Comparison of ENCODE assay signal across 8 cellular contexts in the genomic region with DNA sequence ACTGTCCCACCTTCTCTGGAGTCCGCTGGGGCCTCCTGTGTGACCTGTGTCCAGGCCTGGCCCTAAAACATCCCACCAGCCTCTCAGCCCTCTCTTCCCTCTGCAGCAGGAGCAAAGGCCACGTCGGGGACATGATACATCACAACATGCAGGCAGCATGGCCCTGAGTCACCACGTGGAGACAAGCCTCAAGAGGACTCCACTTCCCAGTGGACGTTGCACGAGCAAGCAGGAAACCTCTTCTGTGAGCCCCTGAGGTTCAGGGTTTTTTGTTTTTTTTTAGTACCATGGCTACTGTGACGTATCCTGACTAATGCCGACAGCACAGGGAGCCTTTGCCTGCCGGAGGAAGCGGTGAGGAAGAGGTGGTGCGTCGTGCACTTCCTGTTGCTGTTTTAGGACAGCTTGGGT.
DNase-seq lines count a peak whose midpoint lies in the region; ATAC-seq, FAIRE-seq and TF ChIP-seq lines count a peak whose summit lies in the region.

No MANE protein-coding gene starts in this region.

- no peak for FAIRE-seq in H54 (lab: Jason Lieb, UNC)

- peaks cover 7% of the 10 kb centered on the region for H3K9me3 Mint-ChIP-seq in activated CD4-positive, alpha-beta T cell treated with anti-CD3 and anti-CD28 coated beads for 36 hours (ENCODE audit: low read depth)

- no peak for TF ChIP-seq POLR2A in H54 (IDR thresholded peaks at IDR 0.05; ENCODE audit: low read depth, low read length)

- peak overlapping the region; percentile 92 for H3K27ac Mint-ChIP-seq in activated CD4-positive, alpha-beta T cell treated with anti-CD3 and anti-CD28 coated beads for 36 hours

- DNase-seq in H54 (ENCODE audit: insufficient read length, low spot score) (peak; percentile 57), DMS79 treated with DMSO at 0.1 percent for 48 hours (lab: John Stamatoyannopoulos, UW) (no peak), DMS 273 treated with DMSO at 0.1 percent for 48 hours (lab: John Stamatoyannopoulos, UW) (no peak)
- peak; percentile 77 for DNase-seq in activated CD4-positive, alpha-beta T cell treated with anti-CD3 and anti-CD28 coated beads for 36 hours
- DNase-seq in effector CD4-positive, alpha-beta T cell, result peak; percentile 63
- DNase-seq in stimulated activated CD4-positive, alpha-beta T cell treated with anti-CD3 and anti-CD28 coated beads, Interleukin-4, amount 100 ng/mL, for 1 hour, result peak; percentile 56

- intact Hi-C loops in activated CD4-positive, alpha-beta T cell treated with anti-CD3 and anti-CD28 coated beads for 36 hours (cut with DNase I, micrococcal nuclease), result loop anchor here (1.0 kb wide), 1 partner anchor 12 kb away; no protein-coding TSS in a partner anchor

- POLR2A ChIA-PET in activated CD4-positive, alpha-beta T cell treated with anti-CD3 and anti-CD28 coated beads for 36 hours (lab: Charles Lee), result no interaction called here

- H3K4me3 Mint-ChIP-seq in activated CD4-positive, alpha-beta T cell treated with anti-CD3 and anti-CD28 coated beads for 36 hours, result peak overlapping the region; percentile 67

- peaks cover 31% of the 10 kb centered on the region for H3K4me1 Mint-ChIP-seq in activated CD4-positive, alpha-beta T cell treated with anti-CD3 and anti-CD28 coated beads for 36 hours

- peaks cover 3% of the 10 kb centered on the region for H3K27me3 Mint-ChIP-seq in activated CD4-positive, alpha-beta T cell treated with anti-CD3 and anti-CD28 coated beads for 36 hours

- ATAC-seq in activated CD4-positive, alpha-beta T cell treated with anti-CD3 and anti-CD28 coated beads for 36 hours, result peak; percentile 95
- no peak for ATAC-seq in GM18907 (IDR thresholded peaks at IDR 0.05; ENCODE audit: unreplicated experiment)
- no peak for ATAC-seq in HG03469 (IDR thresholded peaks at IDR 0.05; ENCODE audit: unreplicated experiment)

- CTCF ChIA-PET in activated CD4-positive, alpha-beta T cell treated with anti-CD3 and anti-CD28 coated beads for 36 hours (lab: Charles Lee), result interaction anchor here (1.0 to 1.9 kb wide), 2 partner anchors 28 to 70 kb away, joined by 3 to 4 read pairs; no protein-coding TSS in a partner anchor

- H3K36me3 Mint-ChIP-seq in activated CD4-positive, alpha-beta T cell treated with anti-CD3 and anti-CD28 coated beads for 36 hours (ENCODE audit: low read depth), result peaks cover 2% of the 10 kb centered on the region

Comparison
In these comparisons a context has a peak if more than half of its experiments do, and no peak if none do; other contexts are left out.
1. DNase-seq: peak in H54 (single experiment), activated CD4-positive, alpha-beta T cell treated with anti-CD3 and anti-CD28 coated beads for 36 hours (single experiment), effector CD4-positive, alpha-beta T cell (single experiment) and stimulated activated CD4-positive, alpha-beta T cell treated with anti-CD3 and anti-CD28 coated beads, Interleukin-4, amount 100 ng/mL, for 1 hour (single experiment); none in DMS79 treated with DMSO at 0.1 percent for 48 hours (single experiment) and DMS 273 treated with DMSO at 0.1 percent for 48 hours (single experiment).